Comparison of ENCODE assay signal across 8 cellular contexts in genomic region chr11:72812604-72812967, GRCh38. TPM values are rescaled to one million over a fixed set of nuclear protein-coding genes. Genes with fewer than 3 reads are reported as not detected.
A peak's percentile ranks its signal among the peaks of the same experiment; 100 is the strongest.
DNase-seq lines count a peak whose midpoint lies in the region; ATAC-seq, FAIRE-seq and TF ChIP-seq lines count a peak whose summit lies in the region.

No MANE protein-coding gene starts in this region.

- intact Hi-C loops in tibial artery (cut with DNase I; ENCODE audit: low total_unique reads) = loop anchor here (5.0 kb wide), 1 partner anchor 90 kb away; no protein-coding TSS in a partner anchor

- H4K20me1 ChIP-seq in BLaER1 treated with 17β-estradiol and CSF1 and Interleukin-3, amounts not matched to agents 10 nM and 100 nM = peaks cover 0 to 7% (median 0%) of the 10 kb centered on the region in 11 experiments; a peak in 4 of 22 replicates

- H3K9me3 ChIP-seq in BLaER1 treated with 17β-estradiol and CSF1 and Interleukin-3, amounts not matched to agents 10 nM and 100 nM (replicated peaks in 1 of 11) = no peaks in the 10 kb centered on the region
- H3K9me3 ChIP-seq in HUES64 (ENCODE audit: insufficient read depth, low read depth, low read length) (no peaks in the 10 kb centered on the region), SK-N-MC (ENCODE audit: low read depth, low read length) (no peaks in the 10 kb centered on the region), tibial artery (no peaks in the 10 kb centered on the region)

- WGBS in HUES64 = 91% methylated on average over 4 of the region's 4 CpGs

- peak overlapping the region; percentile 95 to 100 (median 98); a peak in 21 of 22 replicates for H3K27ac ChIP-seq in BLaER1 treated with 17β-estradiol and CSF1 and Interleukin-3, amounts not matched to agents 10 nM and 100 nM
- H3K27ac ChIP-seq in HUES64 (ENCODE audit: low read depth, low read length) (no peak overlapping the region), SK-N-MC (no peak overlapping the region), tibial artery (peak overlapping the region; percentile 93)

- no peak for TF ChIP-seq CTCF in tibial artery (IDR thresholded peaks at IDR 0.05)

- DNase-seq in SK-N-MC (ENCODE audit: low read depth, low spot score) (no peak), foreskin melanocyte (peak; percentile 14), tibial artery (no peak), H54 (ENCODE audit: insufficient read length, low spot score) (no peak)

- FAIRE-seq in H54 (lab: Jason Lieb, UNC) = no peak

- H3K9ac ChIP-seq in BLaER1 treated with 17β-estradiol and CSF1 and Interleukin-3, amounts not matched to agents 10 nM and 100 nM = peak overlapping the region; percentile 92 to 100 (median 98)
- H3K9ac ChIP-seq in HUES64 (ENCODE audit: low read depth, low read length) (no peak overlapping the region), SK-N-MC (ENCODE audit: insufficient read length) (no peak overlapping the region)

- H3K4me3 ChIP-seq in BLaER1 treated with 17β-estradiol and CSF1 and Interleukin-3, amounts not matched to agents 10 nM and 100 nM = peak overlapping the region; percentile 66 to 92 (median 80)
- peak overlapping the region; percentile 81; the same call in 1 of the 2 replicates for H3K4me3 ChIP-seq in HUES64 (ENCODE audit: low read length)
- peak overlapping the region; percentile 99 for H3K4me3 ChIP-seq in SK-N-MC
- peak overlapping the region; percentile 90 to 96 for H3K4me3 ChIP-seq in tibial artery

- no peaks in the 10 kb centered on the region for H3K27me3 ChIP-seq in BLaER1 treated with 17β-estradiol and CSF1 and Interleukin-3, amounts not matched to agents 10 nM and 100 nM
- peaks cover 4% of the 10 kb centered on the region; the same call in 1 of the 2 replicates for H3K27me3 ChIP-seq in HUES64 (ENCODE audit: insufficient read depth, low read length)
- H3K27me3 ChIP-seq in tibial artery = no peaks in the 10 kb centered on the region

- H3K4me1 ChIP-seq in BLaER1 treated with 17β-estradiol and CSF1 and Interleukin-3, amounts not matched to agents 10 nM and 100 nM = peaks cover 61 to 79% (median 63%) of the 10 kb centered on the region in 10 experiments
- H3K4me1 ChIP-seq in HUES64 (ENCODE audit: insufficient read depth, low read length) = peaks cover 13% of the 10 kb centered on the region
- peaks cover 0 to 50% (median 36%) of the 10 kb centered on the region in 4 donors for H3K4me1 ChIP-seq in tibial artery

- H3K36me3 ChIP-seq in BLaER1 treated with 17β-estradiol and CSF1 and Interleukin-3, amounts not matched to agents 10 nM and 100 nM = peaks cover 21 to 53% (median 39%) of the 10 kb centered on the region in 11 experiments
- H3K36me3 ChIP-seq in HUES64 (ENCODE audit: insufficient read depth, low read length) (peaks cover 5% of the 10 kb centered on the region), SK-N-MC (ENCODE audit: insufficient read depth, low read length) (no peaks in the 10 kb centered on the region), tibial artery (peaks cover 0 to 10% (median 4%) of the 10 kb centered on the region in 3 donors)

- TF ChIP-seq POLR2A in H54 (IDR thresholded peaks at IDR 0.05; ENCODE audit: low read depth, low read length) = no peak

- peak overlapping the region; percentile 86 to 100 (median 99) for H3K4me2 ChIP-seq in BLaER1 treated with 17β-estradiol and CSF1 and Interleukin-3, amounts not matched to agents 10 nM and 100 nM

- ATAC-seq in HG02610 (IDR thresholded peaks at IDR 0.05; ENCODE audit: unreplicated experiment) (no peak), GM21381 (IDR thresholded peaks at IDR 0.05; ENCODE audit: unreplicated experiment) (no peak)

RNA-seq across cellular contexts. Expression of gene ATG16L2, which starts 1.6 kb away (rescaled TPM):
- polyA plus RNA-seq in HUES64 (2013, experiment 1 of 2) = 8.3 TPM
- 9.8 TPM for polyA plus RNA-seq in HUES64 (2013, experiment 2 of 2)

RNA-seq across cellular contexts. Expression of gene STARD10, which starts 18.7 kb away (rescaled TPM):
- polyA plus RNA-seq in HUES64 (2013, experiment 1 of 2) = 12.6 TPM
- 23.7 TPM for polyA plus RNA-seq in HUES64 (2013, experiment 2 of 2)

Comparison
In these comparisons a context has a peak if more than half of its experiments do, and no peak if none do; other contexts are left out.
1. H3K27ac ChIP-seq: peak in BLaER1 treated with 17β-estradiol and CSF1 and Interleukin-3, amounts not matched to agents 10 nM and 100 nM (11 of 11) and tibial artery (2 of 2); none in HUES64 (single experiment) and SK-N-MC (single experiment).
2. H3K9ac ChIP-seq: peak in BLaER1 treated with 17β-estradiol and CSF1 and Interleukin-3, amounts not matched to agents 10 nM and 100 nM (11 of 11); none in HUES64 (single experiment) and SK-N-MC (single experiment).
3. Peak in every context shown above with its lines, with median percentiles within 50 percentile points of each other: H3K4me3 ChIP-seq.